In genomic region chr1:7207875-7208646, GRCh38 we compare ENCODE assay signal across 8 cellular contexts.
DNase-seq lines count a peak whose midpoint lies in the region; ATAC-seq and TF ChIP-seq lines count a peak whose summit lies in the region.

No MANE protein-coding gene starts in this region.

- intact Hi-C loops in IMR-90 (cut with micrococcal nuclease) (loop anchor here (2.0 kb wide), 2 partner anchors 165 to 413 kb away; no protein-coding TSS in a partner anchor), colonic mucosa (cut with DNase I) (no loop called here)

- POLR2A ChIA-PET in IMR-90 (lab: Charles Lee; ENCODE audit: unreplicated experiment): no interaction called here

- H3K14ac ChIP-seq in IMR-90 (replicated peaks; ENCODE audit: low read depth, low read length): no peak overlapping the region

- H3K79me1 ChIP-seq in IMR-90 (ENCODE audit: low read depth in 1 of 2, low read length in 2 of 2): no peaks in the 10 kb centered on the region

- TF ChIP-seq RAD21 in IMR-90 (IDR thresholded peaks at IDR 0.05; ENCODE audit: low read length): peak; percentile 86

- 0 out of 2 replicates have a peak, but pooled peaks have one; percentile 25 for TF ChIP-seq POLR2A in IMR-90 (IDR thresholded peaks at IDR 0.05; ENCODE audit: low read depth, low read length)

- no peak overlapping the region for H3K18ac ChIP-seq in IMR-90 (ENCODE audit: low read depth, low read length)

- dilution Hi-C loops in IMR-90 (cut with HindIII; ENCODE audit: low sequenced_read_pairs, unreplicated experiment): no loop called here

- no peaks in the 10 kb centered on the region for H4K20me1 ChIP-seq in IMR-90 (ENCODE audit: insufficient read depth, low read length)

- DNase-seq in SIG-M5 treated with dmso at 0.1 percent for 504 hours (lab: John Stamatoyannopoulos, UW; ENCODE audit: unreplicated experiment) (peak; percentile 32), SIG-M5 (lab: John Stamatoyannopoulos, UW) (no peak), IMR-90 (peak; percentile 73), NT2/D1 (ENCODE audit: low read depth, low spot score) (peak; percentile 60), colonic mucosa (peak; percentile 45), lung microvascular endothelial cell (ENCODE audit: low read depth in 2 of 2) (peak; percentile 59)
- DNase-seq in effector CD4-positive, alpha-beta T cell: no peak

- TF ChIP-seq CTCF in IMR-90 (conservative IDR thresholded peaks at IDR 0.05; ENCODE audit: low read depth, low read length) (peak; percentile 65), colonic mucosa (IDR thresholded peaks at IDR 0.05) (peak; percentile 55)

- no TSS peak for BruUV-seq in IMR-90 (replicated peaks; lab: Mats Ljungman, UMichigan)

- H3K9me3 ChIP-seq in IMR-90 (ENCODE audit: control insufficient read depth, insufficient read depth, low read length) (no peaks in the 10 kb centered on the region), NT2/D1 (ENCODE audit: insufficient read depth, low read length) (no peaks in the 10 kb centered on the region), colonic mucosa (no peaks in the 10 kb centered on the region)

- no peak overlapping the region for H3K27ac ChIP-seq in IMR-90 (ENCODE audit: insufficient read depth, low read length)
- no peak overlapping the region for H3K27ac ChIP-seq in colonic mucosa

- no peak overlapping the region for H3K4me2 ChIP-seq in IMR-90 (ENCODE audit: low read depth, low read length)

- no peak overlapping the region; the same call in 1 of the 2 replicates for H2BK20ac ChIP-seq in IMR-90 (ENCODE audit: low read depth, low read length)

- H3K56ac ChIP-seq in IMR-90 (ENCODE audit: extremely low read depth, insufficient read depth, low read length): no peak overlapping the region

- H3K9ac ChIP-seq in IMR-90 (ENCODE audit: low read depth, low read length): no peak overlapping the region
- no peak overlapping the region for H3K9ac ChIP-seq in NT2/D1 (ENCODE audit: insufficient read length, low read depth)
- H3K9ac ChIP-seq in colonic mucosa (ENCODE audit: low read depth in 2 of 2, low read length in 2 of 2): no peak overlapping the region

- no peak overlapping the region for H2BK5ac ChIP-seq in IMR-90 (ENCODE audit: low read depth, low read length, poor library complexity, severe bottlenecking)

- no peak overlapping the region for H2BK120ac ChIP-seq in IMR-90 (ENCODE audit: low read depth, low read length)

- H4K5ac ChIP-seq in IMR-90 (ENCODE audit: low read depth, low read length): no peak overlapping the region

- no peak overlapping the region for H2AK5ac ChIP-seq in IMR-90 (ENCODE audit: low read depth, low read length)

- CTCF ChIA-PET in IMR-90 (lab: Yijun Ruan, JAX): interaction anchor here (0.9 to 1.9 kb wide), 3 partner anchors 12 to 166 kb away, joined by 3 to 10 read pairs (median 3); no protein-coding TSS in a partner anchor

- WGBS in IMR-90 (ENCODE audit: extremely low coverage in 2 of 2, insufficient read length in 1 of 2), 2 experiments: 33% methylated on average over 1 of the region's 6 CpGs; no CpG with 5 or more reads in 1 of the 2 experiments

- ATAC-seq in IMR-90 (ENCODE audit: low read depth) (peak; percentile 89), HG03280 (IDR thresholded peaks at IDR 0.05; ENCODE audit: unreplicated experiment) (no peak)

- no peak overlapping the region for H4K91ac ChIP-seq in IMR-90 (ENCODE audit: insufficient read depth, low read depth, low read length)

- H3K23ac ChIP-seq in IMR-90 (ENCODE audit: low read depth, low read length): no peak overlapping the region

- no peak overlapping the region for H4K8ac ChIP-seq in IMR-90 (ENCODE audit: low read depth in 2 of 2, low read length in 2 of 2)

- H2BK15ac ChIP-seq in IMR-90 (ENCODE audit: low read depth, low read length): no peak overlapping the region

- peak overlapping the region; percentile 61 for H2AFZ ChIP-seq in IMR-90 (replicated peaks; ENCODE audit: low read length, poor library complexity)

- H2AK9ac ChIP-seq in IMR-90 (replicated peaks; ENCODE audit: low read depth, low read length, poor library complexity): no peak overlapping the region

- no peaks in the 10 kb centered on the region for H3K4me1 ChIP-seq in IMR-90 (ENCODE audit: control insufficient read depth, insufficient read depth, low read length)
- no peaks in the 10 kb centered on the region for H3K4me1 ChIP-seq in NT2/D1 (ENCODE audit: insufficient read depth, insufficient read length)
- no peaks in the 10 kb centered on the region for H3K4me1 ChIP-seq in colonic mucosa

- no peaks in the 10 kb centered on the region for H3K9me1 ChIP-seq in IMR-90 (ENCODE audit: insufficient read depth, low read length)

- H3K4ac ChIP-seq in IMR-90 (ENCODE audit: low read depth, low read length): no peak overlapping the region

- no peaks in the 10 kb centered on the region for H3K36me3 ChIP-seq in IMR-90 (ENCODE audit: control insufficient read depth, insufficient read depth, low read length)
- H3K36me3 ChIP-seq in NT2/D1 (ENCODE audit: insufficient read depth, insufficient read length, low read length): no peaks in the 10 kb centered on the region
- H3K36me3 ChIP-seq in colonic mucosa: no peaks in the 10 kb centered on the region

- H3K4me3 ChIP-seq in IMR-90 (ENCODE audit: insufficient read depth, low read depth, low read length): no peak overlapping the region
- no peak overlapping the region for H3K4me3 ChIP-seq in NT2/D1 (ENCODE audit: insufficient read length, low read depth)
- H3K4me3 ChIP-seq in colonic mucosa: no peak overlapping the region

- no peaks in the 10 kb centered on the region for H3K27me3 ChIP-seq in IMR-90 (ENCODE audit: control insufficient read depth, insufficient read depth, low read length)
- H3K27me3 ChIP-seq in NT2/D1 (ENCODE audit: insufficient read depth, insufficient read length): no peaks in the 10 kb centered on the region
- no peaks in the 10 kb centered on the region for H3K27me3 ChIP-seq in colonic mucosa

- in situ Hi-C loops in IMR-90 (cut with MboI; ENCODE audit: low sequenced_read_pairs): loop anchor here (25.0 kb wide), 1 partner anchor 496 kb away; the partner anchor contains the start of gene DNAJC11

TF ChIP-seq in IMR-90, 13 proteins besides CTCF, POLR2A, EP300 and RAD21:
- no peak for TF ChIP-seq CEBPB (IDR thresholded peaks at IDR 0.05; ENCODE audit: low read depth, low read length)
- TF ChIP-seq NFE2L2 (IDR thresholded peaks at IDR 0.05; ENCODE audit: low read depth, low read length): peak; percentile 69
- peak; percentile 79 for TF ChIP-seq SMC3 (IDR thresholded peaks at IDR 0.05; ENCODE audit: low read depth, low read length)
- TF ChIP-seq MXI1 (IDR thresholded peaks at IDR 0.05; ENCODE audit: borderline replicate concordance, low read depth, low read length): no peak
- no peak for TF ChIP-seq CHD1 (IDR thresholded peaks at IDR 0.05; ENCODE audit: low read depth, low read length)
- TF ChIP-seq RFX5 (IDR thresholded peaks at IDR 0.05; ENCODE audit: low read depth, low read length): no peak
- TF ChIP-seq BHLHE40 (IDR thresholded peaks at IDR 0.05; ENCODE audit: low read depth, low read length): no peak
- no peak for TF ChIP-seq USF2 (IDR thresholded peaks at IDR 0.05; ENCODE audit: low read depth, low read length)
- no peak for TF ChIP-seq ELK1 (IDR thresholded peaks at IDR 0.05; ENCODE audit: borderline replicate concordance, low read depth, low read length)
- TF ChIP-seq FOS (IDR thresholded peaks at IDR 0.05; ENCODE audit: low read depth, low read length): no peak
- TF ChIP-seq RCOR1 (IDR thresholded peaks at IDR 0.05; ENCODE audit: insufficient replicate concordance, low read length): no peak
- TF ChIP-seq MAFK (IDR thresholded peaks at IDR 0.05; ENCODE audit: low read depth, low read length): peak; percentile 85

Comparison
In these comparisons a context has a peak if more than half of its experiments do, and no peak if none do; other contexts are left out.
1. DNase-seq: peak in SIG-M5 treated with dmso at 0.1 percent for 504 hours (single experiment), IMR-90 (single experiment), NT2/D1 (single experiment), colonic mucosa (single experiment) and lung microvascular endothelial cell (2 of 2); none in SIG-M5 (single experiment) and effector CD4-positive, alpha-beta T cell (single experiment).